ENCODE assay signal across 17 cellular contexts in genomic region chr7:47721670-47722069, GRCh38.
DNase-seq lines count a peak whose midpoint lies in the region; ATAC-seq, FAIRE-seq and TF ChIP-seq lines count a peak whose summit lies in the region.
"Had no signal": no experiment of that assay in that cellular context is flagged by ENCODE, and none has a peak within 500 bp of the region (broad histone marks: within the 10 kb centered on the region; RNA-seq: fewer than 3 reads in every experiment).

No MANE protein-coding gene starts in this region.

- FAIRE-seq in HepG2 (lab: Jason Lieb, UNC): no peak
- FAIRE-seq: GM12891 had no signal

- BruUV-seq in HepG2 (replicated peaks; lab: Mats Ljungman, UMichigan) (no TSS peak), OCI-LY7 (replicated peaks; lab: Mats Ljungman, UMichigan) (no TSS peak)

- POLR2A ChIA-PET in HepG2 (lab: Yijun Ruan, JAX): no interaction called here
- POLR2A ChIA-PET in OCI-LY7 (lab: Charles Lee): interaction anchor here (1.5 to 1.7 kb wide), 2 partner anchors 51 to 93 kb away, joined by 3 to 10 read pairs; no protein-coding TSS in a partner anchor

- TF ChIP-seq RAD21 in HepG2 (CRISPR knock-in tag; IDR thresholded peaks at IDR 0.05): no peak

- no peak for TF ChIP-seq EP300 in HepG2 (IDR thresholded peaks at IDR 0.05; ENCODE audit: low read depth in 2 of 2, low read length in 2 of 2)
- no peak for TF ChIP-seq EP300 in HepG2 (CRISPR knock-in tag; IDR thresholded peaks at IDR 0.05; ENCODE audit: borderline replicate concordance)

- TF ChIP-seq CTCF in HepG2 (CRISPR knock-in tag; IDR thresholded peaks at IDR 0.05) (peak; percentile 44), right lobe of liver (IDR thresholded peaks at IDR 0.05) (no peak), OCI-LY7 (conservative IDR thresholded peaks at IDR 0.05; ENCODE audit: low read length) (peak; percentile 77)

- no peak overlapping the region for H3K4me3 ChIP-seq in HepG2 (replicated peaks in 1 of 3; ENCODE audit: insufficient read depth in 1 of 3, low read depth in 2 of 3, low read length in 3 of 3)
- no peak overlapping the region for H3K4me3 ChIP-seq in right lobe of liver
- H3K4me3 ChIP-seq in OCI-LY7 (ENCODE audit: low read depth, low read length, poor library complexity, severe bottlenecking): no peak overlapping the region
- H3K4me3 ChIP-seq: skin epidermis had no signal

- intact Hi-C loops in HepG2 (cut with micrococcal nuclease; ENCODE audit: unreplicated experiment) (no loop called here), right lobe of liver (cut with DNase I) (no loop called here), OCI-LY7 (cut with micrococcal nuclease; ENCODE audit: unreplicated experiment) (loop anchor here (5.0 kb wide), 1 partner anchor 96 kb away; no protein-coding TSS in a partner anchor)

- H4K20me1 ChIP-seq in HepG2 (ENCODE audit: insufficient read depth, low read length): no peaks in the 10 kb centered on the region
- no peaks in the 10 kb centered on the region for H4K20me1 ChIP-seq in OCI-LY7 (ENCODE audit: insufficient read depth, low read length)

- H3K4me2 ChIP-seq in HepG2 (ENCODE audit: low read depth, low read length) (no peak overlapping the region), OCI-LY7 (ENCODE audit: low read length) (no peak overlapping the region)

- in situ Hi-C loops in HepG2 (cut with HindIII; ENCODE audit: extremely low pct_ligation_motif_present, low pct_unique_long_range_greater_than_20kb): no loop called here
- in situ Hi-C loops in ACHN (cut with HindIII; ENCODE audit: low pct_ligation_motif_present, low pct_unique_long_range_greater_than_20kb, low sequenced_read_pairs): no loop called here

- no peaks in the 10 kb centered on the region for H3K9me2 ChIP-seq in OCI-LY7 (ENCODE audit: insufficient read depth, low read length)

- ATAC-seq in HepG2: peak; percentile 43; the same call in 2 of the 3 replicates
- no peak for ATAC-seq in right lobe of liver

- H3K79me2 ChIP-seq in HepG2 (ENCODE audit: insufficient read depth, low read length) (no peaks in the 10 kb centered on the region), OCI-LY7 (ENCODE audit: insufficient read depth, low read depth, low read length) (no peaks in the 10 kb centered on the region)

- TF ChIP-seq POLR2A in HepG2 (IDR thresholded peaks at IDR 0.05; ENCODE audit: insufficient read depth in 1 of 2, low read depth in 2 of 2, low read length in 2 of 2) (no peak), right lobe of liver (IDR thresholded peaks at IDR 0.05) (no peak)

- DNase-seq in HepG2 (ENCODE audit: low spot score) (no peak), right lobe of liver (no peak), OCI-LY7 (ENCODE audit: low spot score) (peak; percentile 47), iPS-NIHi11 (ENCODE audit: low spot score) (peak; percentile 44), ACHN (no peak), SHP77 (lab: John Stamatoyannopoulos, UW) (no peak), NCI-H524 treated with DMSO at 0.1 percent for 48 hours (lab: John Stamatoyannopoulos, UW) (no peak), HUDEP-2 (lab: John Stamatoyannopoulos, UW; ENCODE audit: unreplicated experiment in 76 of 76) (no peak)
- DNase-seq: activated CD4-positive, CD25-positive, alpha-beta regulatory T cell treated with anti-CD3 and anti-CD28 coated beads, Interleukin-2, amount 50 U/mL, for 72 hours; activated naive CD8-positive, alpha-beta T cell treated with anti-CD3 and anti-CD28 coated beads, Interleukin-2, amount 10 ng/mL, durations not matched to agents 7 days and 5 days; C1 segment of cervical spinal cord; dermis blood vessel endothelial cell; DMS79 treated with DMSO at 0.1 percent for 48 hours; stimulated activated CD4-positive, alpha-beta T cell treated with anti-CD3 and anti-CD28 coated beads, Interleukin-4, amount 100 ng/mL, for 4 hours; stimulated activated CD8-positive, alpha-beta memory T cell treated with anti-CD3 and anti-CD28 coated beads, Interleukin-4, amount 100 ng/mL, for 48 hours had no signal

- H3K4me1 ChIP-seq in HepG2 (ENCODE audit: insufficient read depth, low read length): peaks cover 76% of the 10 kb centered on the region
- H3K4me1 ChIP-seq in right lobe of liver: peaks cover 0 to 8% (median 0%) of the 10 kb centered on the region in 4 donors
- H3K4me1 ChIP-seq in OCI-LY7 (ENCODE audit: insufficient read depth, low read length, poor library complexity, severe bottlenecking): peaks cover 73% of the 10 kb centered on the region

- H3K27me3 ChIP-seq in HepG2 (ENCODE audit: control insufficient read depth in 1 of 2, insufficient read depth in 2 of 2, low read length in 2 of 2) (no peaks in the 10 kb centered on the region), right lobe of liver (no peaks in the 10 kb centered on the region)

- H2AFZ ChIP-seq in HepG2 (ENCODE audit: low read length) (no peak overlapping the region), OCI-LY7 (ENCODE audit: low read length) (peak overlapping the region; percentile 81; the same call in 1 of the 2 replicates)

- H3K9me3 ChIP-seq in HepG2 (ENCODE audit: low read length) (no peaks in the 10 kb centered on the region), right lobe of liver (no peaks in the 10 kb centered on the region), OCI-LY7 (ENCODE audit: low read length) (no peaks in the 10 kb centered on the region)

- no peak overlapping the region for H3K9ac ChIP-seq in HepG2 (ENCODE audit: insufficient read depth, low read depth, low read length)

- CTCF ChIA-PET in HepG2 (lab: Yijun Ruan, JAX; ENCODE audit: low intra/inter-chr PET ratio, low total read pairs) (interaction anchor here (0.6 kb wide), 1 partner anchor 98 kb away, joined by 3 read pairs; no protein-coding TSS in a partner anchor), OCI-LY7 (lab: Charles Lee; ENCODE audit: unreplicated experiment) (interaction anchor here (1.2 kb wide), 1 partner anchor 12 kb away, joined by 3 read pairs; no protein-coding TSS in a partner anchor)

- H3K36me3 ChIP-seq in HepG2 (replicated peaks in 1 of 2; ENCODE audit: control insufficient read depth in 1 of 2, insufficient read depth in 2 of 2, low read length in 2 of 2): no peaks in the 10 kb centered on the region
- H3K36me3 ChIP-seq in right lobe of liver: no peaks in the 10 kb centered on the region
- no peaks in the 10 kb centered on the region for H3K36me3 ChIP-seq in OCI-LY7 (ENCODE audit: insufficient read depth, low read length)

- no peak overlapping the region for H3K27ac ChIP-seq in HepG2 (ENCODE audit: extremely low read length, insufficient read depth, low read length)
- H3K27ac ChIP-seq in right lobe of liver: no peak overlapping the region
- no peak overlapping the region for H3K27ac ChIP-seq in OCI-LY7 (ENCODE audit: low read depth, low read length, poor library complexity, severe bottlenecking)
- H3K27ac ChIP-seq: skin epidermis had no signal

- WGBS in HepG2 (ENCODE audit: low lambda C conversion rate): 75% methylated on average over 8 of the region's 9 CpGs
- WGBS in right lobe of liver (ENCODE audit: insufficient coverage, low coverage, low lambda C conversion rate, missing lambda C conversion rate): no CpG with 5 or more reads among the region's 9 CpGs

TF ChIP-seq in HepG2, 621 proteins besides CTCF, POLR2A, EP300 and RAD21:
- TF ChIP-seq TMF1 (CRISPR knock-in tag; IDR thresholded peaks at IDR 0.05; ENCODE audit: low read depth) (no peak), ZBTB4 (CRISPR knock-in tag; IDR thresholded peaks at IDR 0.05; ENCODE audit: borderline replicate concordance) (no peak), ZEB1 (IDR thresholded peaks at IDR 0.05; ENCODE audit: insufficient replicate concordance, low read depth) (peak; percentile 80), STAG1 (CRISPR knock-in tag; IDR thresholded peaks at IDR 0.05) (peak; percentile 38; the same call in 1 of the 2 replicates)

Comparison
In these comparisons a context has a peak if more than half of its experiments do, and no peak if none do; other contexts are left out.
1. CTCF ChIP-seq: peak in HepG2 (single experiment) and OCI-LY7 (single experiment); none in right lobe of liver (0 of 4).
2. DNase-seq: peak in OCI-LY7 (single experiment) and iPS-NIHi11 (single experiment); none in HepG2 (single experiment), right lobe of liver (0 of 3), ACHN (single experiment), SHP77 (0 of 2), NCI-H524 treated with DMSO at 0.1 percent for 48 hours (single experiment) and HUDEP-2 (0 of 76).